In genomic region chrX:19543951-19544359, GRCh38 we compare ENCODE assay signal across 14 cellular contexts. TPM values are rescaled to one million over a fixed set of nuclear protein-coding genes. Genes with fewer than 3 reads are reported as not detected.
DNase-seq lines count a peak whose midpoint lies in the region; ATAC-seq and TF ChIP-seq lines count a peak whose summit lies in the region.
"Had no signal": no experiment of that assay in that cellular context is flagged by ENCODE, and none has a peak within 500 bp of the region (broad histone marks: within the 10 kb centered on the region; RNA-seq: fewer than 3 reads in every experiment).

No MANE protein-coding gene starts in this region.

- H3K9me3 ChIP-seq in heart left ventricle (no peaks in the 10 kb centered on the region), osteoblast (ENCODE audit: low read depth, low read length) (no peaks in the 10 kb centered on the region)
- H3K9me3 ChIP-seq: A549 had no signal

- H3K27ac ChIP-seq in heart left ventricle: peak overlapping the region in 4 of 12 donors; percentile 4 to 41 (median 18)
- H3K27ac ChIP-seq in osteoblast (ENCODE audit: low read depth, low read length): no peak overlapping the region
- H3K27ac ChIP-seq: A549 had no signal

- peaks cover 0 to 4% (median 0%) of the 10 kb centered on the region in 12 donors for H3K4me1 ChIP-seq in heart left ventricle
- H3K4me1 ChIP-seq in osteoblast (ENCODE audit: insufficient read depth, low read length): no peaks in the 10 kb centered on the region
- H3K4me1 ChIP-seq: A549 had no signal

- no peaks in the 10 kb centered on the region for H3K79me2 ChIP-seq in osteoblast (ENCODE audit: insufficient read depth, low read length)

- H3K4me2 ChIP-seq in osteoblast (ENCODE audit: insufficient read depth, low read length): no peak overlapping the region
- H3K4me2 ChIP-seq: A549 had no signal

- H3K4me3 ChIP-seq in heart left ventricle (no peak overlapping the region), osteoblast (ENCODE audit: insufficient read depth, low read length) (no peak overlapping the region)
- H3K4me3 ChIP-seq: A549 had no signal

- ATAC-seq in heart left ventricle: peak; percentile 66 to 80 (median 69)
- ATAC-seq in omental fat pad (ENCODE audit: low FRiP score): no peak

- H4K20me1 ChIP-seq in osteoblast (ENCODE audit: insufficient read depth, low read length): no peaks in the 10 kb centered on the region

- intact Hi-C loops in heart left ventricle (cut with DNase I): loop anchor here in 7 of 10 donors (2.0 to 10.0 kb wide), 5 partner anchors 71 to 345 kb away; partner anchors contain the start of gene SH3KBP1 (in 5 of the 7)

- no peak for TF ChIP-seq POLR2A in heart left ventricle (IDR thresholded peaks at IDR 0.05)

- WGBS in heart left ventricle, 4 donors: 46 to 76% (median 69%) methylated on average over 12 of the region's 12 CpGs

- DNase-seq in Ammon's horn (ENCODE audit: low spot score): peak; percentile 49
- DNase-seq in NCI-H446 treated with DMSO at 0.1 percent for 48 hours (lab: John Stamatoyannopoulos, UW): peak; percentile 93
- DNase-seq in heart left ventricle: peak in 1 of 5 donors; percentile 54
- DNase-seq in osteoblast (ENCODE audit: insufficient read length, low spot score, missing footprints): peak; percentile 34
- DNase-seq in NCI-H510A (lab: John Stamatoyannopoulos, UW): no peak
- DNase-seq in omental fat pad (ENCODE audit: low spot score): no peak
- DNase-seq in iPS-NIHi7 (ENCODE audit: extremely low spot score): no peak
- DNase-seq: COR-L47, DMS79, GOT3, NCI-H1048 had no signal

- H3K27me3 ChIP-seq in heart left ventricle (no peaks in the 10 kb centered on the region), osteoblast (ENCODE audit: insufficient read depth, low read length) (no peaks in the 10 kb centered on the region)

- no peak overlapping the region for H2AFZ ChIP-seq in osteoblast (ENCODE audit: low read length)

- peaks cover 0 to 59% (median 17%) of the 10 kb centered on the region in 9 donors for H3K36me3 ChIP-seq in heart left ventricle
- no peaks in the 10 kb centered on the region for H3K36me3 ChIP-seq in osteoblast (ENCODE audit: insufficient read depth, low read length)

- TF ChIP-seq CTCF in heart left ventricle (IDR thresholded peaks at IDR 0.05): no peak
- no peak for TF ChIP-seq CTCF in osteoblast (IDR thresholded peaks at IDR 0.05; ENCODE audit: extremely low read depth, low read depth, low read length)
- no peak for TF ChIP-seq CTCF in omental fat pad (IDR thresholded peaks at IDR 0.05)

RNA-seq across cellular contexts. Expression of gene MAP3K15, which starts 28.6 kb away (rescaled TPM):
- under 1 TPM in 2 of 9 donors, not detected in 7; 0.09 to 0.15 TPM for total RNA-seq in heart left ventricle
- under 1 TPM; 0.11 to 0.14 TPM for polyA plus RNA-seq in heart left ventricle
- under 0.01 TPM in 2 replicates for total RNA-seq in osteoblast
- total RNA-seq in omental fat pad: under 1 TPM in 3 of 4 donors, not detected in 1; 0.24 to 0.37 (median 0.25) TPM
- total RNA-seq: M059J had no signal
- polyA plus RNA-seq: CD14-positive monocyte had no signal

Comparison
In these comparisons a context has a peak if more than half of its experiments do, and no peak if none do; other contexts are left out.
1. DNase-seq: peak in Ammon's horn (single experiment), NCI-H446 treated with DMSO at 0.1 percent for 48 hours (single experiment) and osteoblast (single experiment); none in NCI-H510A (single experiment), omental fat pad (single experiment) and iPS-NIHi7 (single experiment).